ENCODE assay signal across 11 cellular contexts in genomic region chr5:150789431-150789830, GRCh38. TPM values are rescaled to one million over a fixed set of nuclear protein-coding genes. Genes with fewer than 3 reads are reported as not detected.
DNase-seq lines count a peak whose midpoint lies in the region; TF ChIP-seq lines count a peak whose summit lies in the region.
"Had no signal": no experiment of that assay in that cellular context is flagged by ENCODE, and none has a peak within 500 bp of the region (broad histone marks: within the 10 kb centered on the region; RNA-seq: fewer than 3 reads in every experiment).

No MANE protein-coding gene starts in this region.

- H4K20me1 ChIP-seq in GM23248 (ENCODE audit: insufficient read depth) = no peaks in the 10 kb centered on the region
- no peaks in the 10 kb centered on the region for H4K20me1 ChIP-seq in mammary epithelial cell (ENCODE audit: insufficient read depth, low read length)
- H4K20me1 ChIP-seq in osteoblast (ENCODE audit: insufficient read depth, low read length) = peaks cover 1% of the 10 kb centered on the region

- H3K4me2 ChIP-seq in GM23248 (ENCODE audit: unreplicated experiment) = peak overlapping the region; percentile 67
- peak overlapping the region; percentile 78 for H3K4me2 ChIP-seq in mammary epithelial cell (ENCODE audit: insufficient read depth, low read depth, low read length)
- H3K4me2 ChIP-seq in osteoblast (ENCODE audit: insufficient read depth, low read length) = peak overlapping the region; percentile 65

- H3K4me3 ChIP-seq in GM23248 (peak overlapping the region; percentile 37), NB4 (ENCODE audit: low read depth, low read length) (peak overlapping the region; percentile 26), mammary epithelial cell (replicated peaks in 1 of 3; ENCODE audit: insufficient read depth in 1 of 3, low read depth in 2 of 3, low read length in 3 of 3) (no peak overlapping the region), osteoblast (ENCODE audit: insufficient read depth, low read length) (no peak overlapping the region)
- H3K4me3 ChIP-seq: dorsolateral prefrontal cortex had no signal

- peak overlapping the region; percentile 82 for H3K27ac ChIP-seq in GM23248
- peak overlapping the region; percentile 98 for H3K27ac ChIP-seq in mammary epithelial cell (ENCODE audit: insufficient read depth, low read depth, low read length)
- peak overlapping the region; percentile 89 for H3K27ac ChIP-seq in osteoblast (ENCODE audit: low read depth, low read length)

- DNase-seq in GM23248 (no peak), NB4 (ENCODE audit: low read depth) (peak; percentile 44), mammary epithelial cell (no peak), osteoblast (ENCODE audit: insufficient read length, low spot score, missing footprints) (no peak), AG20443 (ENCODE audit: low spot score) (no peak), NOMO-1 treated with dmso at 0.1 percent for 144 hours (lab: John Stamatoyannopoulos, UW; ENCODE audit: unreplicated experiment) (no peak)
- no peak for DNase-seq in stimulated activated CD4-positive, alpha-beta T cell treated with anti-CD3 and anti-CD28 coated beads, Interleukin-4, amount 100 ng/mL, for 4 hours
- DNase-seq: dorsolateral prefrontal cortex, NCI-H2171 had no signal

- TF ChIP-seq POLR2A in NB4 (IDR thresholded peaks at IDR 0.05; ENCODE audit: extremely low read depth, insufficient read length) = no peak

- H3K27me3 ChIP-seq in GM23248 (replicated peaks; ENCODE audit: insufficient read depth) (no peaks in the 10 kb centered on the region), mammary epithelial cell (ENCODE audit: insufficient read depth, low read length) (no peaks in the 10 kb centered on the region), osteoblast (ENCODE audit: insufficient read depth, low read length) (no peaks in the 10 kb centered on the region)

- intact Hi-C loops in mammary epithelial cell (cut with micrococcal nuclease) = loop anchor here (10.0 kb wide), 1 partner anchor 335 kb away; no protein-coding TSS in a partner anchor

- H3K79me2 ChIP-seq in GM23248 (ENCODE audit: insufficient read depth) (peaks cover 96% of the 10 kb centered on the region), mammary epithelial cell (ENCODE audit: insufficient read depth, low read length) (peaks cover 92% of the 10 kb centered on the region), osteoblast (ENCODE audit: insufficient read depth, low read length) (peaks cover 93% of the 10 kb centered on the region)

- H3K4me1 ChIP-seq in GM23248 (ENCODE audit: insufficient read depth) = peaks cover 45% of the 10 kb centered on the region
- H3K4me1 ChIP-seq in mammary epithelial cell (ENCODE audit: insufficient read depth, low read length) = peaks cover 40% of the 10 kb centered on the region
- H3K4me1 ChIP-seq in osteoblast (ENCODE audit: insufficient read depth, low read length) = peaks cover 62% of the 10 kb centered on the region

- no peaks in the 10 kb centered on the region for H3K36me3 ChIP-seq in GM23248 (ENCODE audit: low read depth)
- no peaks in the 10 kb centered on the region for H3K36me3 ChIP-seq in mammary epithelial cell (ENCODE audit: insufficient read depth, low read length)
- H3K36me3 ChIP-seq in osteoblast (ENCODE audit: insufficient read depth, low read length) = peaks cover 11% of the 10 kb centered on the region

- no TSS peak for BruUV-seq in mammary epithelial cell (replicated peaks; lab: Mats Ljungman, UMichigan)

- CTCF ChIA-PET in mammary epithelial cell (lab: Charles Lee; ENCODE audit: low non-redundant PET) = no interaction called here

- H2AFZ ChIP-seq in GM23248 (no peak overlapping the region), mammary epithelial cell (ENCODE audit: low read depth, low read length) (no peak overlapping the region), osteoblast (ENCODE audit: low read length) (no peak overlapping the region)

- dilution Hi-C loops in mammary epithelial cell (cut with HindIII; ENCODE audit: low sequenced_read_pairs) = no loop called here

- WGBS in GM23248 (ENCODE audit: low coverage in 1 of 2, low lambda C conversion rate in 2 of 2, missing lambda C conversion rate in 2 of 2), 2 experiments = 87 to 92% methylated on average over 7 of the region's 7 CpGs
- WGBS in mammary epithelial cell (ENCODE audit: low coverage, missing lambda C conversion rate) = 58% methylated on average over 7 of the region's 7 CpGs

- TF ChIP-seq CTCF in NB4 (IDR thresholded peaks at IDR 0.05; ENCODE audit: low read depth, low read length) (no peak), mammary epithelial cell (conservative IDR thresholded peaks at IDR 0.05 in 1 of 2, IDR thresholded peaks at IDR 0.05 in 1 of 2; ENCODE audit: extremely low read depth in 1 of 2, insufficient read depth in 1 of 2, low read depth in 1 of 2, low read length in 2 of 2) (no peak), osteoblast (IDR thresholded peaks at IDR 0.05; ENCODE audit: extremely low read depth, low read depth, low read length) (no peak)

- H3F3A ChIP-seq in GM23248 (ENCODE audit: insufficient read depth) = peaks cover 75% of the 10 kb centered on the region

- in situ Hi-C loops in GM23248 (cut with MboI) (no loop called here), mammary epithelial cell (cut with MboI; ENCODE audit: low sequenced_read_pairs in 2 of 2) (no loop called here)

- H3K9me3 ChIP-seq in GM23248 (ENCODE audit: low read depth) (no peaks in the 10 kb centered on the region), mammary epithelial cell (replicated peaks; ENCODE audit: insufficient read depth, low read length) (no peaks in the 10 kb centered on the region), osteoblast (ENCODE audit: low read depth, low read length) (no peaks in the 10 kb centered on the region)

- no peak overlapping the region for H3K9ac ChIP-seq in GM23248
- H3K9ac ChIP-seq in mammary epithelial cell (ENCODE audit: insufficient read depth, low read length) = peak overlapping the region; percentile 67

- H3K9me2 ChIP-seq in GM23248 (ENCODE audit: insufficient read depth) = no peaks in the 10 kb centered on the region

RNA-seq across cellular contexts. Expression of gene SMIM3, which starts 10.9 kb away (rescaled TPM):
- 64.9 and 88.3 TPM in 2 replicates for total RNA-seq in GM23248 (2014; rRNA removed; shearing (Covaris generic))
- 72.2 and 73.8 TPM in 2 replicates for polyA plus RNA-seq in GM23248 (2016; fragmentation: Nextera tagmentation; extraction: Ambion mirVana)
- total RNA-seq in mammary epithelial cell = 10 to 100 TPM; 17.5 to 24.3 TPM
- polyA plus RNA-seq in mammary epithelial cell = 62.5 TPM
- polyA minus RNA-seq in mammary epithelial cell = 34.1 TPM
- 46.3 and 51.9 TPM in 2 replicates for total RNA-seq in osteoblast

RNA-seq across cellular contexts. Expression of gene DCTN4, which starts 30.6 kb away (rescaled TPM):
- 46.9 and 47.1 TPM in 2 replicates for total RNA-seq in GM23248 (2014; rRNA removed; shearing (Covaris generic))
- polyA plus RNA-seq in GM23248 (2016; fragmentation: Nextera tagmentation; extraction: Ambion mirVana) (30.1 and 34.5 TPM in 2 replicates), mammary epithelial cell (41.8 TPM)
- total RNA-seq in mammary epithelial cell (10 to 100 TPM; 64.7 to 70.9 TPM), osteoblast (66.2 and 68.1 TPM in 2 replicates)
- 99.4 TPM for polyA minus RNA-seq in mammary epithelial cell

RNA-seq across cellular contexts. Expression of gene IRGM, which starts 56.9 kb away (rescaled TPM):
- total RNA-seq in GM23248 (2014; rRNA removed; shearing (Covaris generic)) = not detected in 2 replicates
- polyA plus RNA-seq in GM23248 (2016; fragmentation: Nextera tagmentation; extraction: Ambion mirVana) = not detected in 2 replicates
- under 1 TPM in 1 of 2 donors, not detected in 1; 0.17 TPM for total RNA-seq in mammary epithelial cell
- polyA plus RNA-seq in mammary epithelial cell = 0.03 TPM
- polyA minus RNA-seq in mammary epithelial cell = not detected
- total RNA-seq in osteoblast = not detected in 2 replicates
- total RNA-seq: G401, HepG2 had no signal
- polyA plus RNA-seq: HepG2 had no signal

Comparison
In these comparisons a context has a peak if more than half of its experiments do, and no peak if none do; other contexts are left out.
1. H3K4me3 ChIP-seq: peak in GM23248 (single experiment) and NB4 (single experiment); none in mammary epithelial cell (0 of 3) and osteoblast (single experiment).
2. Peak in every context shown above with its lines, with median percentiles within 50 percentile points of each other: H3K27ac ChIP-seq and H3K4me2 ChIP-seq.